8 cellular contexts compared by ENCODE assay signal in genomic region chr16:31179747-31180458, GRCh38. TPM values are rescaled to one million over a fixed set of nuclear protein-coding genes. Genes with fewer than 3 reads are reported as not detected.
DNase-seq lines count a peak whose midpoint lies in the region; ATAC-seq and TF ChIP-seq lines count a peak whose summit lies in the region.

TSS of gene FUS (plus strand) at chr16:31180139. CDS start at chr16:31180215, 76 bp downstream.

- H3K4me3 Mint-ChIP-seq in T-helper 17 cell: peak within 1 kb of the TSS; percentile 95

- H3K9me3 ChIP-seq in T-helper 17 cell (ENCODE audit: control insufficient read depth, low read length, poor library complexity, severe bottlenecking) (no peaks in the 10 kb centered on the region), left ventricle myocardium inferior (replicated peaks) (no peaks in the 10 kb centered on the region), psoas muscle (no peaks in the 10 kb centered on the region)

- no peaks in the 10 kb centered on the region for H3K27me3 ChIP-seq in left ventricle myocardium inferior (ENCODE audit: low read depth)
- H3K27me3 ChIP-seq in psoas muscle (ENCODE audit: insufficient read depth in 3 of 3, low read length in 2 of 3): no peaks in the 10 kb centered on the region

- no peak for TF ChIP-seq CTCF in left ventricle myocardium inferior (IDR thresholded peaks at IDR 0.05; ENCODE audit: borderline replicate concordance)
- TF ChIP-seq CTCF in psoas muscle (IDR thresholded peaks at IDR 0.05): no peak

- peak within 1 kb of the TSS; percentile 99 for H3K27ac Mint-ChIP-seq in T-helper 17 cell

- ATAC-seq in GM18498 (IDR thresholded peaks at IDR 0.05; ENCODE audit: unreplicated experiment) (peak; percentile 68), HG02870 (IDR thresholded peaks at IDR 0.05; ENCODE audit: unreplicated experiment) (peak; percentile 48), T-helper 17 cell (peak; percentile 71), psoas muscle (peak; percentile 81 to 88 (median 85))

- H3K27me3 Mint-ChIP-seq in T-helper 17 cell: no peaks in the 10 kb centered on the region

- H3K4me1 Mint-ChIP-seq in T-helper 17 cell: peaks cover 47% of the 10 kb centered on the region

- H3K4me3 ChIP-seq in left ventricle myocardium inferior: peak within 1 kb of the TSS; percentile 98
- H3K4me3 ChIP-seq in psoas muscle: peak within 1 kb of the TSS; percentile 95
- peak within 1 kb of the TSS; percentile 69 for H3K4me3 ChIP-seq in urinary bladder (ENCODE audit: low read depth, low read length)

- peaks cover 28% of the 10 kb centered on the region for H3K36me3 ChIP-seq in left ventricle myocardium inferior
- H3K36me3 ChIP-seq in psoas muscle (ENCODE audit: insufficient read depth in 1 of 2, low read depth in 1 of 2): peaks cover 9 to 26% of the 10 kb centered on the region in 2 donors
- H3K36me3 ChIP-seq in urinary bladder (ENCODE audit: insufficient read depth): peaks cover under 1% of the 10 kb centered on the region

- intact Hi-C loops in left ventricle myocardium inferior (cut with micrococcal nuclease) (no loop called here), psoas muscle (cut with DNase I) (loop anchor here (2.0 to 5.0 kb wide), 2 partner anchors 33 to 37 kb away; partner anchors contain the start of gene PYDC1 (in 1 of the 2))

- 0% methylated on average over 69 of the region's 69 CpGs for WGBS in psoas muscle, 3 donors
- WGBS in urinary bladder: under 1% methylated on average over 69 of the region's 69 CpGs

- peak within 1 kb of the TSS; percentile 96 for H3K27ac ChIP-seq in left ventricle myocardium inferior (replicated peaks)
- H3K27ac ChIP-seq in psoas muscle: peak within 1 kb of the TSS; percentile 99
- peak within 1 kb of the TSS; percentile 98 for H3K27ac ChIP-seq in urinary bladder (ENCODE audit: low read depth)

- peaks cover 61% of the 10 kb centered on the region for H3K4me1 ChIP-seq in left ventricle myocardium inferior
- H3K4me1 ChIP-seq in psoas muscle: peaks cover 34% of the 10 kb centered on the region
- H3K4me1 ChIP-seq in urinary bladder (ENCODE audit: insufficient read depth): no peaks in the 10 kb centered on the region

- H3K36me3 Mint-ChIP-seq in T-helper 17 cell (ENCODE audit: low read depth): peaks cover 11% of the 10 kb centered on the region

- DNase-seq in NCI-H146 treated with DMSO at 0.1 percent for 48 hours (lab: John Stamatoyannopoulos, UW; ENCODE audit: unreplicated experiment) (peak; percentile 83), T-helper 17 cell (peak; percentile 86 to 90 (median 88)), amygdala (lab: John Stamatoyannopoulos, UW) (peak; percentile 69 to 98 (median 89)), left ventricle myocardium inferior (peak; percentile 90), psoas muscle (peak; percentile 88 to 96)

RNA-seq across cellular contexts. Expression of gene FUS, which starts in this region (rescaled TPM):
- total RNA-seq in T-helper 17 cell (100 to 1,000 TPM; 910 to 947 TPM), left ventricle myocardium inferior (96.9 TPM), psoas muscle (100 to 1,000 TPM; 133 to 246 (median 160) TPM), urinary bladder (81.6 TPM)
- polyA plus RNA-seq in psoas muscle (100 to 1,000 TPM; 117 to 185 (median 159) TPM), urinary bladder (159 TPM)

Comparison
In these comparisons a context has a peak if more than half of its experiments do, and no peak if none do; other contexts are left out.
1. Peak in every context shown above with its lines: DNase-seq, ATAC-seq, H3K4me3 ChIP-seq and H3K27ac ChIP-seq.